Comparison of ENCODE assay signal across 15 cellular contexts in the genomic region with DNA sequence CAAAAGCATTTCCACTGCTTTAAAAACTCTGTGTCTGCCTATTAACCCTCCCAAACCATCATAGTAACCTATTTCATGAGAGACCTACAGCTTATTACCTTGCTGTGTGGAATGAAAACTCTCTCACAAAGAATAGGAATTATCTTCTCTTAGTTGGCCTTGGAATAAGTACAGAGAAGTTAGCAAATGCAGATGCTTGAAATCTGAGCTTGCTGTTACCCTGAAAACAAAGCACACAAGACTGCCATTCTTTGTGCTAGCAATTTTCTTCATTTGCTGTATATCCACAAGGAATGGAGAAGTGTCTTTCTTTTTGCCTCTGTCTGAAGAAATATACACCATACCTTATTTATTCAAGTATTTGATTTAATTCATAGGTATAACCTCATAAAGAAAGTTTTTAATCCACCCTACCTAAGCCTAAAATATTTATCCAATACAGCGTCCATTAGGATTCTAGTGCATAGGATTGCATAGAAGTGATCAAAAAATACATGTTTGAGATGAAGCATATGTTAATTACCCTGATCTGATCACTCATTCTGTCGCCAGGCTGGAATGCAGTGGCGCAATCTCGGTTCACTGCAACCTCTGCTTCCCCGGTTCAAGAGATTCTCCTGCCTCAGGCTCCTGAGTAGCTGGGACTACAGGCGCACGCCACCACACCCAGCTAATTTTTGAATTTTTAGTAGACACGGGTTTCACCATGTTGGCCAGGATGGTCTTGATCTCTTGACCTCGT.
DNase-seq lines count a peak whose midpoint lies in the region; ATAC-seq and TF ChIP-seq lines count a peak whose summit lies in the region.
"Had no signal": no experiment of that assay in that cellular context is flagged by ENCODE, and none has a peak within 500 bp of the region (broad histone marks: within the 10 kb centered on the region; RNA-seq: fewer than 3 reads in every experiment).

No MANE protein-coding gene starts in this region.

- TF ChIP-seq CTCF in left ventricle myocardium inferior (IDR thresholded peaks at IDR 0.05; ENCODE audit: borderline replicate concordance), result no peak
- TF ChIP-seq CTCF in fibroblast of lung (conservative IDR thresholded peaks at IDR 0.05 in 1 of 2, IDR thresholded peaks at IDR 0.05 in 1 of 2; ENCODE audit: low read depth in 1 of 2, low read length in 2 of 2), result no peak
- no peak for TF ChIP-seq CTCF in dorsolateral prefrontal cortex (IDR thresholded peaks at IDR 0.05 in 54 of 56, conservative IDR thresholded peaks at IDR 0.05 in 2 of 56; ENCODE audit: low read depth in 1 of 56, partially characterized antibody in 56 of 56)
- no peak for TF ChIP-seq CTCF in gastrocnemius medialis (IDR thresholded peaks at IDR 0.05 in 4 of 5, conservative IDR thresholded peaks at IDR 0.05 in 1 of 5)

- no peak overlapping the region for H3K4me3 ChIP-seq in left ventricle myocardium inferior
- H3K4me3 ChIP-seq in adipocyte (ENCODE audit: low read length), result no peak overlapping the region
- no peak overlapping the region for H3K4me3 ChIP-seq in fibroblast of lung (replicated peaks in 1 of 4; ENCODE audit: control extremely low read depth in 1 of 4, insufficient read depth in 1 of 4, low read depth in 3 of 4, low read length in 4 of 4)
- H3K4me3 ChIP-seq in dorsolateral prefrontal cortex, result no peak overlapping the region
- no peak overlapping the region for H3K4me3 ChIP-seq in gastrocnemius medialis

- in situ Hi-C loops in gastrocnemius medialis (cut with MboI; ENCODE audit: low sequenced_read_pairs in 4 of 4), result no loop called here

- H3K4me1 ChIP-seq in left ventricle myocardium inferior, result no peaks in the 10 kb centered on the region
- H3K4me1 ChIP-seq in adipocyte (ENCODE audit: control insufficient read depth, insufficient read depth, low read length), result peaks cover 64% of the 10 kb centered on the region
- H3K4me1 ChIP-seq in fibroblast of lung (ENCODE audit: control insufficient read depth, extremely low read depth, insufficient read depth, low read length), result peaks cover 17% of the 10 kb centered on the region
- H3K4me1 ChIP-seq in gastrocnemius medialis, result no peaks in the 10 kb centered on the region

- H4K20me1 ChIP-seq in fibroblast of lung (ENCODE audit: control insufficient read depth, extremely low read depth, insufficient read depth, low read length), result no peaks in the 10 kb centered on the region

- no peak overlapping the region for H3K4me2 ChIP-seq in fibroblast of lung (ENCODE audit: extremely low read depth, insufficient read depth, low read length)

- ATAC-seq in Right ventricle myocardium inferior, result no peak
- ATAC-seq in gastrocnemius medialis, result no peak

- H3K79me2 ChIP-seq in fibroblast of lung (ENCODE audit: control insufficient read depth, insufficient read depth, low read length), result no peaks in the 10 kb centered on the region

- intact Hi-C loops in Right ventricle myocardium inferior (cut with DNase I) (no loop called here), left ventricle myocardium inferior (cut with micrococcal nuclease) (no loop called here), dorsolateral prefrontal cortex (cut with DNase I) (no loop called here), gastrocnemius medialis (cut with DNase I; ENCODE audit: low total_unique reads) (no loop called here)

- H3K9ac ChIP-seq in adipocyte (ENCODE audit: low read length) (no peak overlapping the region), fibroblast of lung (ENCODE audit: insufficient read depth, low read length) (no peak overlapping the region)

- DNase-seq in Right ventricle myocardium inferior (ENCODE audit: missing footprints) (peak; percentile 11), left ventricle myocardium inferior (no peak), adipocyte (ENCODE audit: low read depth) (peak; percentile 29), fibroblast of lung (ENCODE audit: low read depth in 2 of 2) (peak; percentile 5 to 30), dorsolateral prefrontal cortex (no peak), DMS114 treated with DMSO at 0.1 percent for 48 hours (lab: John Stamatoyannopoulos, UW; ENCODE audit: unreplicated experiment) (no peak), gastrocnemius medialis (no peak)
- no peak for DNase-seq in activated CD4-positive, CD25-positive, alpha-beta regulatory T cell (lab: John Stamatoyannopoulos, UW)
- DNase-seq: 8988T; CD8-positive, alpha-beta memory T cell; H9; Kasumi-1; NCI-H187; NCI-H446; NCI-H748 treated with DMSO at 0.1 percent for 48 hours had no signal

- no peak overlapping the region for H3K27ac ChIP-seq in left ventricle myocardium inferior (replicated peaks)
- H3K27ac ChIP-seq in fibroblast of lung (ENCODE audit: insufficient read depth, low read length), result peak overlapping the region; percentile 57
- H3K27ac ChIP-seq in dorsolateral prefrontal cortex, result no peak overlapping the region
- no peak overlapping the region for H3K27ac ChIP-seq in gastrocnemius medialis

- no peak for TF ChIP-seq POLR2A in gastrocnemius medialis (IDR thresholded peaks at IDR 0.05)

- H3K27me3 ChIP-seq in left ventricle myocardium inferior (ENCODE audit: low read depth) (no peaks in the 10 kb centered on the region), adipocyte (replicated peaks; ENCODE audit: control insufficient read depth, insufficient read depth, low read length) (no peaks in the 10 kb centered on the region), fibroblast of lung (ENCODE audit: control insufficient read depth, insufficient read depth, low read length) (no peaks in the 10 kb centered on the region), dorsolateral prefrontal cortex (no peaks in the 10 kb centered on the region), gastrocnemius medialis (no peaks in the 10 kb centered on the region)

- H3K36me3 ChIP-seq in left ventricle myocardium inferior (no peaks in the 10 kb centered on the region), adipocyte (ENCODE audit: control insufficient read depth, insufficient read depth, low read length, severe bottlenecking) (no peaks in the 10 kb centered on the region), fibroblast of lung (ENCODE audit: control insufficient read depth, insufficient read depth, low read length) (no peaks in the 10 kb centered on the region), gastrocnemius medialis (no peaks in the 10 kb centered on the region)

- H2AFZ ChIP-seq in fibroblast of lung (ENCODE audit: low read length), result no peak overlapping the region

- H3K9me3 ChIP-seq in left ventricle myocardium inferior (replicated peaks) (no peaks in the 10 kb centered on the region), adipocyte (ENCODE audit: control insufficient read depth, low read length) (no peaks in the 10 kb centered on the region), fibroblast of lung (ENCODE audit: control insufficient read depth, insufficient read depth, low read depth, low read length) (no peaks in the 10 kb centered on the region), gastrocnemius medialis (no peaks in the 10 kb centered on the region)

Comparison
In these comparisons a context has a peak if more than half of its experiments do, and no peak if none do; other contexts are left out.
1. DNase-seq: peak in Right ventricle myocardium inferior (single experiment), adipocyte (single experiment) and fibroblast of lung (2 of 2); none in left ventricle myocardium inferior (single experiment), dorsolateral prefrontal cortex (0 of 10), activated CD4-positive, CD25-positive, alpha-beta regulatory T cell (0 of 4), DMS114 treated with DMSO at 0.1 percent for 48 hours (single experiment) and gastrocnemius medialis (0 of 2).